ENCODE assay signal across 9 cellular contexts in genomic region chr11:72975778-72976520, GRCh38.
DNase-seq lines count a peak whose midpoint lies in the region; ATAC-seq and TF ChIP-seq lines count a peak whose summit lies in the region.
"Had no signal": no experiment of that assay in that cellular context is flagged by ENCODE, and none has a peak within 500 bp of the region (broad histone marks: within the 10 kb centered on the region; RNA-seq: fewer than 3 reads in every experiment).

No MANE protein-coding gene starts in this region.

- peak overlapping the region; percentile 21 for H3K4me2 ChIP-seq in OCI-LY3 (ENCODE audit: low read length)

- no peak overlapping the region for H3K4me3 ChIP-seq in CD4-positive, alpha-beta memory T cell (ENCODE audit: low read length in 2 of 2)
- H3K4me3 ChIP-seq in OCI-LY3 (ENCODE audit: low read length), result no peak overlapping the region
- H3K4me3 ChIP-seq in esophagus muscularis mucosa, result no peak overlapping the region

- no peak for TF ChIP-seq POLR2A in esophagus muscularis mucosa (IDR thresholded peaks at IDR 0.05; ENCODE audit: low read depth)

- H3K36me3 ChIP-seq in CD4-positive, alpha-beta memory T cell (ENCODE audit: insufficient read depth, low read length), result peaks cover 6% of the 10 kb centered on the region
- H3K36me3 ChIP-seq in OCI-LY3 (replicated peaks; ENCODE audit: low read depth, low read length) (peaks cover 56% of the 10 kb centered on the region), esophagus muscularis mucosa (peaks cover 0 to 11% (median 5%) of the 10 kb centered on the region in 4 donors)

- peaks cover 69% of the 10 kb centered on the region for H4K20me1 ChIP-seq in OCI-LY3 (ENCODE audit: insufficient read depth, low read length)

- H3K79me2 ChIP-seq in OCI-LY3 (ENCODE audit: low read length), result peaks cover 96% of the 10 kb centered on the region

- H2AFZ ChIP-seq in OCI-LY3 (ENCODE audit: low read depth, low read length), result no peak overlapping the region

- no peak overlapping the region for H3K4me3 Mint-ChIP-seq in CD4-positive, alpha-beta memory T cell
- H3K4me3 Mint-ChIP-seq in osteocyte (ENCODE audit: unreplicated experiment), result no peak overlapping the region
- H3K4me3 Mint-ChIP-seq: T-helper 17 cell had no signal

- POLR2A ChIA-PET in CD4-positive, alpha-beta memory T cell (lab: Charles Lee; ENCODE audit: partially characterized antibody), result no interaction called here

- no peak overlapping the region for H3K27ac ChIP-seq in CD4-positive, alpha-beta memory T cell (ENCODE audit: low read depth, low read length)
- H3K27ac ChIP-seq in OCI-LY3 (ENCODE audit: low read length), result peak overlapping the region; percentile 62
- H3K27ac ChIP-seq in esophagus muscularis mucosa (replicated peaks in 1 of 4), result peak overlapping the region; percentile 22 to 57 (median 50)
- no peak overlapping the region for H3K27ac ChIP-seq in substantia nigra (ENCODE audit: low read depth, low read length, poor library complexity, severe bottlenecking)

- 63% methylated on average over 2 of the region's 3 CpGs for WGBS in esophagus muscularis mucosa

- H3K4me1 ChIP-seq in CD4-positive, alpha-beta memory T cell (ENCODE audit: insufficient read depth, low read length), result peaks cover 6% of the 10 kb centered on the region
- H3K4me1 ChIP-seq in OCI-LY3 (ENCODE audit: low read length) (peaks cover 31% of the 10 kb centered on the region), esophagus muscularis mucosa (peaks cover 0 to 10% (median 0%) of the 10 kb centered on the region in 4 donors)

- H3K36me3 Mint-ChIP-seq in CD4-positive, alpha-beta memory T cell, result peaks cover 37 to 49% of the 10 kb centered on the region in 2 donors
- H3K36me3 Mint-ChIP-seq in osteocyte (ENCODE audit: unreplicated experiment), result peaks cover 16% of the 10 kb centered on the region

- TF ChIP-seq CTCF in OCI-LY3 (IDR thresholded peaks at IDR 0.05; ENCODE audit: low read depth, low read length), result no peak
- TF ChIP-seq CTCF in esophagus muscularis mucosa (IDR thresholded peaks at IDR 0.05), result no peak
- no peak for TF ChIP-seq CTCF in osteocyte (IDR thresholded peaks at IDR 0.05)

- DNase-seq in CD4-positive, alpha-beta memory T cell, result no peak
- DNase-seq in esophagus muscularis mucosa (ENCODE audit: extremely low spot score) (no peak), osteocyte (ENCODE audit: extremely low spot score, unreplicated experiment) (no peak), cerebellum (ENCODE audit: low spot score) (no peak), substantia nigra (lab: John Stamatoyannopoulos, UW) (no peak), cerebellar nuclear complex (lab: John Stamatoyannopoulos, UW) (no peak)
- DNase-seq: T-helper 17 cell had no signal

- no peak for ATAC-seq in HG03439 (IDR thresholded peaks at IDR 0.05; ENCODE audit: unreplicated experiment)
- ATAC-seq: T-helper 17 cell had no signal

- peaks cover 0 to 4% (median 0%) of the 10 kb centered on the region in 8 donors for H3K9me3 Mint-ChIP-seq in CD4-positive, alpha-beta memory T cell
- H3K9me3 Mint-ChIP-seq in osteocyte (ENCODE audit: unreplicated experiment), result no peaks in the 10 kb centered on the region

- no peaks in the 10 kb centered on the region for H3K27me3 Mint-ChIP-seq in CD4-positive, alpha-beta memory T cell
- H3K27me3 Mint-ChIP-seq in osteocyte (ENCODE audit: unreplicated experiment), result no peaks in the 10 kb centered on the region
- H3K27me3 Mint-ChIP-seq: T-helper 17 cell had no signal

- H3K9me3 ChIP-seq in CD4-positive, alpha-beta memory T cell (ENCODE audit: control insufficient read depth in 1 of 2, low read length in 2 of 2), result no peaks in the 10 kb centered on the region
- H3K9me3 ChIP-seq in OCI-LY3 (ENCODE audit: insufficient read depth, low read length) (no peaks in the 10 kb centered on the region), esophagus muscularis mucosa (no peaks in the 10 kb centered on the region)

- H3K4me1 Mint-ChIP-seq in CD4-positive, alpha-beta memory T cell, result peaks cover 6 to 19% (median 11%) of the 10 kb centered on the region in 4 donors
- peaks cover 11% of the 10 kb centered on the region for H3K4me1 Mint-ChIP-seq in osteocyte (ENCODE audit: unreplicated experiment)

- no peak overlapping the region for H3K9ac ChIP-seq in OCI-LY3 (ENCODE audit: low read length)

- H3K27me3 ChIP-seq in CD4-positive, alpha-beta memory T cell (ENCODE audit: insufficient read depth, low read length), result no peaks in the 10 kb centered on the region
- H3K27me3 ChIP-seq in OCI-LY3 (ENCODE audit: low read depth, low read length) (no peaks in the 10 kb centered on the region), esophagus muscularis mucosa (no peaks in the 10 kb centered on the region)

- intact Hi-C loops in CD4-positive, alpha-beta memory T cell (cut with micrococcal nuclease), result no loop called here
- intact Hi-C loops in esophagus muscularis mucosa (cut with DNase I), result no loop called here

- CTCF ChIA-PET in CD4-positive, alpha-beta memory T cell (lab: Charles Lee; ENCODE audit: partially characterized antibody), result no interaction called here

- peak overlapping the region in 5 of 7 donors; percentile 1 to 65 (median 49) for H3K27ac Mint-ChIP-seq in CD4-positive, alpha-beta memory T cell
- H3K27ac Mint-ChIP-seq in osteocyte (ENCODE audit: unreplicated experiment), result peak overlapping the region; percentile 66
- H3K27ac Mint-ChIP-seq: T-helper 17 cell had no signal

- no peak for TF ChIP-seq EP300 in esophagus muscularis mucosa (IDR thresholded peaks at IDR 0.05)

Comparison
In these comparisons a context has a peak if more than half of its experiments do, and no peak if none do; other contexts are left out.
1. H3K27ac ChIP-seq: peak in OCI-LY3 (single experiment) and esophagus muscularis mucosa (4 of 4); none in CD4-positive, alpha-beta memory T cell (single experiment) and substantia nigra (single experiment).